1 cellular context compared by ENCODE assay signal in genomic region chr14:65850429-65851145, GRCh38.
TF ChIP-seq lines count a peak whose summit lies in the region.

No MANE protein-coding gene starts in this region.

TF ChIP-seq in K562, 482 proteins besides CTCF, POLR2A, EP300 and RAD21 (continued from another document):
- 0 out of 2 replicates have a peak, but pooled peaks have one; percentile 12 for TF ChIP-seq MGA (IDR thresholded peaks at IDR 0.05)
TF ChIP-seq in K562: peak in this region for 2.
